ENCODE assay signal across 21 cellular contexts in genomic region chr1:23759277-23759676, GRCh38. TPM values are rescaled to one million over a fixed set of nuclear protein-coding genes. Genes with fewer than 3 reads are reported as not detected.
DNase-seq lines count a peak whose midpoint lies in the region; ATAC-seq, FAIRE-seq and TF ChIP-seq lines count a peak whose summit lies in the region.
"Had no signal": no experiment of that assay in that cellular context is flagged by ENCODE, and none has a peak within 500 bp of the region (broad histone marks: within the 10 kb centered on the region; RNA-seq: fewer than 3 reads in every experiment).

No MANE protein-coding gene starts in this region.

- H3K27me3 ChIP-seq in right atrium auricular region, result no peaks in the 10 kb centered on the region
- no peaks in the 10 kb centered on the region for H3K27me3 ChIP-seq in pancreas
- H3K27me3 ChIP-seq: foreskin keratinocyte, MG63, neural progenitor cell had no signal

- ATAC-seq in Right ventricle myocardium inferior (peak; percentile 69), pancreas (no peak), GM18868 (IDR thresholded peaks at IDR 0.05; ENCODE audit: unreplicated experiment) (no peak), HG03175 (IDR thresholded peaks at IDR 0.05; ENCODE audit: unreplicated experiment) (no peak)
- ATAC-seq: foreskin keratinocyte; stimulated activated effector memory CD8-positive, alpha-beta T cell treated with anti-CD3 and anti-CD28 coated beads, Interleukin-12 subunit alpha, Interleukin-12 subunit beta, amount 100 ng/mL, for 72 hours had no signal

- H3K4me1 ChIP-seq in right atrium auricular region (peaks cover 0 to 43% of the 10 kb centered on the region in 2 donors), pancreas (no peaks in the 10 kb centered on the region)
- H3K4me1 ChIP-seq: foreskin keratinocyte, neural progenitor cell had no signal

- peaks cover 6% of the 10 kb centered on the region for H3K27me3 Mint-ChIP-seq in glutamatergic neuron (ENCODE audit: unreplicated experiment)
- H3K27me3 Mint-ChIP-seq: CD4-positive, CD25-positive, alpha-beta regulatory T cell; central memory CD8-positive, alpha-beta T cell had no signal

- peaks cover 2% of the 10 kb centered on the region for H3K4me1 Mint-ChIP-seq in glutamatergic neuron (ENCODE audit: low read depth, unreplicated experiment)
- H3K4me1 Mint-ChIP-seq: endodermal cell; neural progenitor cell; stimulated activated effector memory CD8-positive, alpha-beta T cell treated with anti-CD3 and anti-CD28 coated beads, Interleukin-12 subunit alpha, Interleukin-12 subunit beta, amount 100 ng/mL, for 72 hours had no signal

- TF ChIP-seq CTCF in right atrium auricular region (IDR thresholded peaks at IDR 0.05) (no peak), glutamatergic neuron (IDR thresholded peaks at IDR 0.05; ENCODE audit: partially characterized antibody, unreplicated experiment) (no peak), pancreas (IDR thresholded peaks at IDR 0.05) (no peak)

- no peaks in the 10 kb centered on the region for H3K9me3 Mint-ChIP-seq in glutamatergic neuron (ENCODE audit: unreplicated experiment)
- H3K9me3 Mint-ChIP-seq: activated naive CD4-positive, alpha-beta T cell treated with anti-CD3 and anti-CD28 coated beads for 36 hours; CD4-positive, CD25-positive, alpha-beta regulatory T cell; central memory CD8-positive, alpha-beta T cell; endodermal cell; neural progenitor cell; stimulated activated effector memory CD8-positive, alpha-beta T cell treated with anti-CD3 and anti-CD28 coated beads, Interleukin-12 subunit alpha, Interleukin-12 subunit beta, amount 100 ng/mL, for 72 hours had no signal

- intact Hi-C loops in Right ventricle myocardium inferior (cut with DNase I) (no loop called here), pancreas (cut with DNase I) (no loop called here)

- DNase-seq in Right ventricle myocardium inferior (ENCODE audit: missing footprints) (no peak), right atrium auricular region (ENCODE audit: low spot score) (no peak), glutamatergic neuron (no peak), midbrain (lab: John Stamatoyannopoulos, UW) (peak; percentile 46), pancreas (no peak)
- no peak for DNase-seq in stimulated activated naive CD4-positive, alpha-beta T cell treated with Interleukin-2 at 50 U/mL for 16 hours (lab: John Stamatoyannopoulos, UW)
- DNase-seq: activated naive CD4-positive, alpha-beta T cell treated with anti-CD3 and anti-CD28 coated beads for 36 hours; CD4-positive, CD25-positive, alpha-beta regulatory T cell; DMS79; endodermal cell; foreskin keratinocyte; mesendoderm; MG63; NCI-H1694 treated with DMSO at 0.1 percent for 48 hours; SIG-M5 had no signal

- H3K36me3 ChIP-seq in right atrium auricular region (peaks cover 62% of the 10 kb centered on the region), pancreas (peaks cover 12 to 71% (median 51%) of the 10 kb centered on the region in 3 donors)

- 44 to 45% methylated on average over 4 of the region's 4 CpGs for WGBS in pancreas, 2 donors

- H3K9me3 ChIP-seq in right atrium auricular region (no peaks in the 10 kb centered on the region), pancreas (no peaks in the 10 kb centered on the region)
- H3K9me3 ChIP-seq: MG63 had no signal

- H3K4me3 Mint-ChIP-seq in glutamatergic neuron (ENCODE audit: unreplicated experiment), result no peak overlapping the region
- H3K4me3 Mint-ChIP-seq: activated naive CD4-positive, alpha-beta T cell treated with anti-CD3 and anti-CD28 coated beads for 36 hours; central memory CD8-positive, alpha-beta T cell; endodermal cell; neural progenitor cell; stimulated activated effector memory CD8-positive, alpha-beta T cell treated with anti-CD3 and anti-CD28 coated beads, Interleukin-12 subunit alpha, Interleukin-12 subunit beta, amount 100 ng/mL, for 72 hours had no signal

- H3K4me3 ChIP-seq in right atrium auricular region, result no peak overlapping the region
- H3K4me3 ChIP-seq in pancreas, result no peak overlapping the region
- H3K4me3 ChIP-seq: MG63, neural progenitor cell, smooth muscle cell had no signal

- no peaks in the 10 kb centered on the region for H3K36me3 Mint-ChIP-seq in glutamatergic neuron (ENCODE audit: unreplicated experiment)

- FAIRE-seq in pancreas (lab: Jason Lieb, UNC), result no peak

- peak overlapping the region in 1 of 2 donors; percentile 14 for H3K27ac ChIP-seq in right atrium auricular region
- H3K27ac ChIP-seq in pancreas, result no peak overlapping the region
- H3K27ac ChIP-seq: foreskin keratinocyte, neural progenitor cell had no signal

- peak overlapping the region; percentile 48 for H3K27ac Mint-ChIP-seq in glutamatergic neuron (ENCODE audit: unreplicated experiment)
- H3K27ac Mint-ChIP-seq: activated naive CD4-positive, alpha-beta T cell treated with anti-CD3 and anti-CD28 coated beads for 36 hours; CD4-positive, CD25-positive, alpha-beta regulatory T cell; endodermal cell; neural progenitor cell; stimulated activated effector memory CD8-positive, alpha-beta T cell treated with anti-CD3 and anti-CD28 coated beads, Interleukin-12 subunit alpha, Interleukin-12 subunit beta, amount 100 ng/mL, for 72 hours had no signal

RNA-seq across cellular contexts. Expression of gene ELOA, which starts 16.0 kb away (rescaled TPM):
- total RNA-seq in Right ventricle myocardium inferior, result 37.7 TPM
- total RNA-seq in right atrium auricular region, result 10 to 100 TPM; 25.5 to 27.5 TPM
- 40.6 TPM for total RNA-seq in glutamatergic neuron (ENCODE audit: unreplicated experiment)
- total RNA-seq in pancreas, result 10 to 100 TPM; 23.5 to 33.9 (median 27.0) TPM
- polyA plus RNA-seq in pancreas, result 10 to 100 TPM; 10.6 to 13.8 TPM

RNA-seq across cellular contexts. Expression of gene PITHD1, which starts 18.9 kb away (rescaled TPM):
- 42.7 TPM for total RNA-seq in Right ventricle myocardium inferior
- 10 to 100 TPM; 30.3 to 39.6 TPM for total RNA-seq in right atrium auricular region
- 35.0 TPM for total RNA-seq in glutamatergic neuron (ENCODE audit: unreplicated experiment)
- 10 to 100 TPM; 17.3 to 20.6 (median 18.9) TPM for total RNA-seq in pancreas
- 10 to 100 TPM; 20.6 to 36.8 TPM for polyA plus RNA-seq in pancreas

RNA-seq across cellular contexts. Expression of gene LYPLA2, which starts 31.7 kb away (rescaled TPM):
- total RNA-seq in Right ventricle myocardium inferior (32.1 TPM), right atrium auricular region (10 to 100 TPM; 29.7 to 54.3 TPM), glutamatergic neuron (ENCODE audit: unreplicated experiment) (191 TPM), pancreas (10 to 100 TPM; 13.6 to 31.3 (median 21.6) TPM)
- 10 to 100 TPM; 37.0 to 45.4 TPM for polyA plus RNA-seq in pancreas

RNA-seq across cellular contexts. Expression of gene GALE, which starts 41.3 kb away (rescaled TPM):
- total RNA-seq in Right ventricle myocardium inferior, result 7.8 TPM
- 1 to 10 TPM; 5.5 to 8.8 TPM for total RNA-seq in right atrium auricular region
- total RNA-seq in glutamatergic neuron (ENCODE audit: unreplicated experiment), result 32.6 TPM
- 10 to 100 TPM in 5 of 6 donors, 1 to 10 TPM in 1; 5.6 to 15.2 (median 11.4) TPM for total RNA-seq in pancreas
- 10 to 100 TPM; 20.1 to 34.6 TPM for polyA plus RNA-seq in pancreas
